In the genomic region with DNA sequence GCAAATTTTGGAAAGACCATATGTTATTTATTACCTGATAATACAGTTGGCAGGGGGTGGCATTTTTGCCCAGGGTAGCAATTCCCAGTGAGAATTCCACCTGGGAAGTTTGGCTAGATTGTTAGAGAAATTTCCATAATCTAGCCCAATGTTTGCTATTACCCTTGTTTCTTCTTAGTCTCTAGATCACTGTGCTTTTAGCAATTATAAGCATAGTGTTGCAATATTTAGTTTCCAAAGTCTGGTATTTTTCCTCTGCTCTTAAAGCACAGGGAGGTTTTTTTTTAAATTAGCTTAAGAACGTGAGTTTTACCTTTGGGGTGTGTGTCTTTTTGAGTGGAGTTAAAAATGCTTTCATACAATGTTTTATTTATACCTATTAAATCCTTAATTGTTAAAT, we compare ENCODE assay signal across 30 cellular contexts. TPM values are rescaled to one million over a fixed set of nuclear protein-coding genes. Genes with fewer than 3 reads are reported as not detected.
"Had no signal": no experiment of that assay in that cellular context is flagged by ENCODE, and none has a peak within 500 bp of the region (broad histone marks: within the 10 kb centered on the region; RNA-seq: fewer than 3 reads in every experiment).

No MANE protein-coding gene starts in this region.

- H3K36me3 ChIP-seq: stomach, suprapubic skin, thoracic aorta, thyroid gland, tibial artery, tibial nerve, transverse colon, upper lobe of left lung, upper lobe of right lung, uterus, vagina had no signal

- H3K4me1 ChIP-seq: stomach, suprapubic skin, testis, thyroid gland, tibial nerve, transverse colon, upper lobe of left lung, upper lobe of right lung, uterus, vagina had no signal

- H3K4me3 ChIP-seq: stomach, suprapubic skin, testis, thoracic aorta, thyroid gland, tibial artery, tibial nerve, transverse colon, upper lobe of left lung, upper lobe of right lung, uterus, vagina had no signal

- H3K27me3 ChIP-seq: stomach, suprapubic skin, testis, thyroid gland, tibial artery, tibial nerve, transverse colon, upper lobe of left lung, upper lobe of right lung, uterus, vagina had no signal

- H3K27ac ChIP-seq: stomach, suprapubic skin, testis, thoracic aorta, thyroid gland, tibial artery, tibial nerve, transverse colon, upper lobe of left lung, upper lobe of right lung, uterus, vagina had no signal

- ATAC-seq: stimulated activated effector memory CD8-positive, alpha-beta T cell treated with anti-CD3 and anti-CD28 coated beads, Interleukin-12 subunit alpha, Interleukin-12 subunit beta, amount 100 ng/mL, for 72 hours; stimulated activated memory B cell treated with anti-CD40 and anti-IgM and Interleukin-4, amounts not matched to agents 10 μg/mL and 1 μg/mL and 100 μg/mL, for 72 hours; stimulated activated naive B cell treated with anti-CD40 and anti-IgM and Interleukin-4, amounts not matched to agents 10 μg/mL and 1 μg/mL and 100 μg/mL, for 72 hours; stimulated activated naive CD8-positive, alpha-beta T cell treated with anti-CD3 and anti-CD28 coated beads, Interleukin-15, amount 100 ng/mL, for 72 hours; stimulated activated naive CD8-positive, alpha-beta T cell treated with anti-CD3 and anti-CD28 coated beads, Interleukin-15, Interleukin-2, amounts not matched to agents 100 U/mL and 50 U/mL, for 24 hours; upper lobe of right lung had no signal

- H3K9me3 ChIP-seq: stomach, suprapubic skin, testis, thoracic aorta, thyroid gland, tibial artery, tibial nerve, transverse colon, upper lobe of left lung, upper lobe of right lung, uterus, vagina had no signal

- FAIRE-seq: urothelium cell line had no signal

- DNase-seq: stimulated activated CD4-positive, alpha-beta T cell treated with anti-CD3 and anti-CD28 coated beads, Interleukin-2, amount 100 ng/mL, for 48 hours; stimulated activated CD4-positive, alpha-beta T cell treated with anti-CD3 and anti-CD28 coated beads, Interleukin-4, amount 100 ng/mL, for 1 hour; stimulated activated CD4-positive, alpha-beta T cell treated with anti-CD3 and anti-CD28 coated beads, Interleukin-4, amount 100 ng/mL, for 24 hours; stimulated activated CD4-positive, alpha-beta T cell treated with anti-CD3 and anti-CD28 coated beads, Interleukin-4, amount 100 ng/mL, for 4 hours; stimulated activated CD8-positive, alpha-beta memory T cell treated with anti-CD3 and anti-CD28 coated beads, Interleukin-4, amount 100 ng/mL, for 48 hours; stimulated activated naive B cell treated with anti-CD40 and anti-IgM and Interleukin-4, amounts not matched to agents 10 μg/mL and 1 μg/mL and 100 μg/mL, for 72 hours; stimulated activated naive CD4-positive, alpha-beta T cell; stimulated activated naive CD4-positive, alpha-beta T cell treated with Interleukin-2 at 50 U/mL for 16 hours; stimulated activated naive CD8-positive, alpha-beta T cell treated with anti-CD3 and anti-CD28 coated beads, Interleukin-15, amount 100 ng/mL, for 72 hours; stimulated activated naive CD8-positive, alpha-beta T cell treated with anti-CD3 and anti-CD28 coated beads, Interleukin-15, Interleukin-2, amounts not matched to agents 100 U/mL and 50 U/mL, for 24 hours; stomach; substantia nigra; testis; thyroid gland; tibial artery; transverse colon; trophoblast cell; upper lobe of left lung; upper lobe of right lung; uterus had no signal

RNA-seq across cellular contexts. Expression of a gene that starts 26.3 kb away (rescaled TPM):
- total RNA-seq: temporal lobe, ureter, urinary bladder, uterus, vagina had no signal
